ENCODE assay signal across 19 cellular contexts in the genomic region with DNA sequence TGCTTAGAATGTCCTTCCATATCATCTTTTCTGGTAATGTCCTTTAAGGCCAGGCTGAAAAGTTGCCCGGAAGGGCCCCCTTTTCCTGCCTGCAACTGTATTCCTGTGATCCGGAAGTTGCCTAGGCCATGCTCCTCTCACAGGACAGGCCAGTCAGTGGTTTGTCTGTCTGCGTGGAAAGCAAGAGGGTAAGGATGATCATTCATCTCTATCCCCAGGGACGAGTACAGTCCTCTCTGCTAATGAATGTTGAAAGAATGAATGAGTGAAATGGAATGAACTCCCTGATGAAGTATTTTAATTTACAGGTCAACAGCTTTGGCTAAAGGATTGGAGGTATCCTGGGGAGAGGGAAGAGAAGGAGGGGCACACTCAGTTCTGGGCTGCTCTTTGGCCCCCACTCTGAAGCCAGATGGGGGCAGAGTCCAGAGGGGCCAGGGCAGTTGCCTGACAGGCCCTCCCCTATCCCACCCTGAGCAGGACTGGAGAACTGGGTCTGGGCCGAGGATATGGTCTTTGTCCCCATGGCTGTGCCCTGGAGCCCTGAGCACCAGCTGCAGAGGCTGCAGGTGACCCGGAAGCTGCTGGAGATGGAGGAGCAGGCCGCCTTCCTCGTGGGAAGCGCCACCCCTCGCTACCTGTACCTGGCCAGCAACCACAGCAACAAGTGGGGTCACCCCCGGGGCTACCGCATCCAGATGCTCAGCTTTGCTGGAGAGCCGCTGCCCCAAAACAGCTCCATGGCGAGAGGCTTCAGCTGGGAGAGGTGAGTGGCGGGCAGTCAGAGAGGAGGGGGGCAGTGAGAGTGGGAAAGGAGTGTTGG. TPM values are rescaled to one million over a fixed set of nuclear protein-coding genes. Genes with fewer than 3 reads are reported as not detected.
DNase-seq lines count a peak whose midpoint lies in the region; ATAC-seq, FAIRE-seq and TF ChIP-seq lines count a peak whose summit lies in the region.
"Had no signal": no experiment of that assay in that cellular context is flagged by ENCODE, and none has a peak within 500 bp of the region (broad histone marks: within the 10 kb centered on the region; RNA-seq: fewer than 3 reads in every experiment).

No MANE protein-coding gene starts in this region.

- TF ChIP-seq RAD21 in HepG2 (CRISPR knock-in tag; IDR thresholded peaks at IDR 0.05): no peak

- in situ Hi-C loops in HepG2 (cut with HindIII; ENCODE audit: extremely low pct_ligation_motif_present, low pct_unique_long_range_greater_than_20kb) (no loop called here), G401 (cut with HindIII; ENCODE audit: low sequenced_read_pairs) (no loop called here)

- no peaks in the 10 kb centered on the region for H3K27me3 ChIP-seq in HepG2 (ENCODE audit: control insufficient read depth in 1 of 2, insufficient read depth in 2 of 2, low read length in 2 of 2)
- H3K27me3 ChIP-seq in right lobe of liver: no peaks in the 10 kb centered on the region

- TF ChIP-seq POLR2A in HepG2 (IDR thresholded peaks at IDR 0.05; ENCODE audit: insufficient read depth in 1 of 2, low read depth in 2 of 2, low read length in 2 of 2) (peak in 1 of 2 experiments; percentile 45; a peak in 1 of 4 replicates), right lobe of liver (IDR thresholded peaks at IDR 0.05) (no peak)

- no peaks in the 10 kb centered on the region; a peak in 1 of 5 replicates for H3K36me3 ChIP-seq in HepG2 (replicated peaks in 1 of 2; ENCODE audit: control insufficient read depth in 1 of 2, insufficient read depth in 2 of 2, low read length in 2 of 2)
- H3K36me3 ChIP-seq in right lobe of liver: no peaks in the 10 kb centered on the region
- H3K36me3 ChIP-seq: HAP-1 had no signal

- TF ChIP-seq EP300 in HepG2 (IDR thresholded peaks at IDR 0.05; ENCODE audit: low read depth in 2 of 2, low read length in 2 of 2) (peak; percentile 39 to 54; a peak in 3 of 4 replicates), HepG2 (CRISPR knock-in tag; IDR thresholded peaks at IDR 0.05; ENCODE audit: borderline replicate concordance) (no peak)

- POLR2A ChIA-PET in HepG2 (lab: Yijun Ruan, JAX): interaction anchor here (1.1 to 4.1 kb wide), 10 partner anchors 9 to 144 kb away, joined by 3 to 36 read pairs (median 8); partner anchors contain the start of genes AOC2, PSME3, RPL27 and VPS25

- DNase-seq in HepG2 (ENCODE audit: low spot score) (peak; percentile 39), right lobe of liver (no peak), sciatic nerve (ENCODE audit: low spot score) (peak; percentile 45), G401 (ENCODE audit: low spot score) (no peak), Kasumi-1 (lab: John Stamatoyannopoulos, UW) (no peak)
- DNase-seq: activated CD4-positive, alpha-beta memory T cell treated with anti-CD3 and anti-CD28 coated beads for 36 hours; activated T-cell treated with anti-CD3 and anti-CD28 coated beads, Interleukin-2, amount 50 U/mL, for 4 hours; NCI-H1694; NCI-H446; nucleus accumbens; Right ventricle myocardium superior; T-helper 1 cell had no signal

- H3K9ac ChIP-seq in HepG2 (ENCODE audit: insufficient read depth, low read depth, low read length): peak overlapping the region; percentile 32

- TSS peak; percentile 49 for BruUV-seq in HepG2 (replicated peaks; lab: Mats Ljungman, UMichigan)

- peaks cover 10% of the 10 kb centered on the region for H3K79me2 ChIP-seq in HepG2 (ENCODE audit: insufficient read depth, low read length)

- CTCF ChIA-PET in HepG2 (lab: Yijun Ruan, JAX; ENCODE audit: low intra/inter-chr PET ratio, low total read pairs): no interaction called here

- no peaks in the 10 kb centered on the region for H3K9me3 ChIP-seq in HepG2 (ENCODE audit: low read length)
- no peaks in the 10 kb centered on the region for H3K9me3 ChIP-seq in right lobe of liver
- H3K9me3 ChIP-seq: HAP-1 had no signal

- H3K4me1 ChIP-seq in HepG2 (ENCODE audit: insufficient read depth, low read length) (peaks cover 76% of the 10 kb centered on the region), right lobe of liver (peaks cover 0 to 27% (median 9%) of the 10 kb centered on the region in 4 donors)
- H3K4me1 ChIP-seq: HAP-1 had no signal

- H3K4me3 ChIP-seq in HepG2 (replicated peaks in 1 of 3; ENCODE audit: insufficient read depth in 1 of 3, low read depth in 2 of 3, low read length in 3 of 3) (peak overlapping the region; percentile 52 to 71 (median 53); a peak in 5 of 6 replicates), right lobe of liver (no peak overlapping the region)
- H3K4me3 ChIP-seq: HAP-1 had no signal

- TF ChIP-seq CTCF in HepG2 (CRISPR knock-in tag; IDR thresholded peaks at IDR 0.05) (peak; percentile 33; the same call in 1 of the 2 replicates), right lobe of liver (IDR thresholded peaks at IDR 0.05) (no peak)

- ATAC-seq in HepG2 (peak; percentile 74), right lobe of liver (no peak), sciatic nerve (no peak), HG03039 (IDR thresholded peaks at IDR 0.05; ENCODE audit: unreplicated experiment) (no peak)
- ATAC-seq: activated T-cell treated with anti-CD3 and anti-CD28 coated beads, Interleukin-2, amount 50 U/mL, for 4 hours had no signal

- peak; percentile 59 for FAIRE-seq in HepG2 (lab: Jason Lieb, UNC)
- FAIRE-seq: keratinocyte, urothelium cell line had no signal

- 11% methylated on average over 13 of the region's 15 CpGs for WGBS in HepG2 (ENCODE audit: low lambda C conversion rate)
- 64% methylated on average over 3 of the region's 15 CpGs for WGBS in right lobe of liver (ENCODE audit: insufficient coverage, low coverage, low lambda C conversion rate, missing lambda C conversion rate)

- no peak overlapping the region for H2AFZ ChIP-seq in HepG2 (ENCODE audit: low read length)

- intact Hi-C loops in HepG2 (cut with micrococcal nuclease; ENCODE audit: unreplicated experiment): loop anchor here (2.0 kb wide), 1 partner anchor 13 kb away; no protein-coding TSS in a partner anchor
- intact Hi-C loops in right lobe of liver (cut with DNase I): no loop called here
- intact Hi-C loops in sciatic nerve (cut with DNase I): no loop called here

- H3K27ac ChIP-seq in HepG2 (ENCODE audit: extremely low read length, insufficient read depth, low read length) (peak overlapping the region; percentile 77), right lobe of liver (no peak overlapping the region)
- H3K27ac ChIP-seq: VCaP had no signal

- H3K4me2 ChIP-seq in HepG2 (ENCODE audit: low read depth, low read length): peak overlapping the region; percentile 80

- no peaks in the 10 kb centered on the region for H4K20me1 ChIP-seq in HepG2 (ENCODE audit: insufficient read depth, low read length)

RNA-seq across cellular contexts. Expression of gene AOC3, which starts 3.2 kb away (rescaled TPM):
- total RNA-seq in HepG2 (2016; rRNA removed; fragmentation: Illumina TruSeq; extraction: Trizol) (8.7 and 10.4 TPM in 2 replicates), right lobe of liver (10 to 100 TPM in 2 of 6 experiments, 1 to 10 TPM in 4; 3.9 to 14.9 (median 7.1) TPM), sciatic nerve (61.7 TPM)
- 1.1 and 1.3 TPM in 2 replicates for total RNA-seq in HepG2 (2016; cell fraction: cytosol; rRNA removed; fragmentation: Illumina TruSeq; extraction: Trizol; ENCODE audit: low read depth)
- total RNA-seq in HepG2 (2016; cell fraction: insoluble cytoplasmic fraction; rRNA removed; fragmentation: Illumina TruSeq; extraction: Trizol): 8.4 and 9.5 TPM in 2 replicates
- 5.2 and 5.4 TPM in 2 replicates for total RNA-seq in HepG2 (2016; cell fraction: membrane; rRNA removed; fragmentation: Illumina TruSeq; extraction: Trizol)
- total RNA-seq in HepG2 (2016; cell fraction: nucleus; rRNA removed; fragmentation: Illumina TruSeq; extraction: Trizol): 5.4 and 5.6 TPM in 2 replicates
- polyA plus RNA-seq in HepG2 (2011; rRNA removed): 51.7 and 61.0 TPM in 2 replicates
- polyA plus RNA-seq in HepG2 (2011; cell fraction: cytosol; rRNA removed): 41.8 and 51.7 TPM in 2 replicates
- polyA plus RNA-seq in HepG2 (2011; cell fraction: nucleus; rRNA removed): 46.4 and 56.2 TPM in 2 replicates
- polyA plus RNA-seq in HepG2 (2012): 44.7 and 61.7 TPM in 2 replicates
- polyA plus RNA-seq in HepG2 (2016; cell fraction: cytosol; fragmentation: Illumina TruSeq; extraction: Trizol; ENCODE audit: low read depth): 2.7 and 3.3 TPM in 2 replicates
- 21.1 and 22.0 TPM in 2 replicates for polyA plus RNA-seq in HepG2 (2016; cell fraction: insoluble cytoplasmic fraction; fragmentation: Illumina TruSeq; extraction: Trizol; ENCODE audit: low read depth)
- 6.6 and 6.7 TPM in 2 replicates for polyA plus RNA-seq in HepG2 (2016; cell fraction: membrane; fragmentation: Illumina TruSeq; extraction: Trizol; ENCODE audit: low read depth)
- 18.7 and 18.9 TPM in 2 replicates for polyA plus RNA-seq in HepG2 (2016; cell fraction: nucleus; fragmentation: Illumina TruSeq; extraction: Trizol; ENCODE audit: insufficient read depth, low read depth)
- polyA minus RNA-seq in HepG2 (2011; rRNA and poly(A)+ RNA removed; ENCODE audit: low replicate concordance): 0.51 and 56.5 TPM in 2 replicates
- 13.8 and 20.0 TPM in 2 replicates for polyA minus RNA-seq in HepG2 (2011; cell fraction: cytosol; rRNA and poly(A)+ RNA removed)
- 11.6 and 18.6 TPM in 2 replicates for polyA minus RNA-seq in HepG2 (2011; cell fraction: nucleus; rRNA and poly(A)+ RNA removed)
- 0.78 TPM in 1 of 2 replicates, not detected in the other for total RNA-seq in G401 (2014; rRNA removed; shearing (Covaris generic))

RNA-seq across cellular contexts. Expression of gene AOC2, which starts 9.8 kb away (rescaled TPM):
- total RNA-seq in HepG2 (2016; rRNA removed; fragmentation: Illumina TruSeq; extraction: Trizol): 0.55 and 1.2 TPM in 2 replicates
- not detected in 2 replicates for total RNA-seq in HepG2 (2016; cell fraction: cytosol; rRNA removed; fragmentation: Illumina TruSeq; extraction: Trizol; ENCODE audit: low read depth)
- 0.30 and 1.3 TPM in 2 replicates for total RNA-seq in HepG2 (2016; cell fraction: insoluble cytoplasmic fraction; rRNA removed; fragmentation: Illumina TruSeq; extraction: Trizol)
- 0.31 and 0.38 TPM in 2 replicates for total RNA-seq in HepG2 (2016; cell fraction: membrane; rRNA removed; fragmentation: Illumina TruSeq; extraction: Trizol)
- total RNA-seq in HepG2 (2016; cell fraction: nucleus; rRNA removed; fragmentation: Illumina TruSeq; extraction: Trizol): 2.2 and 3.5 TPM in 2 replicates
- polyA plus RNA-seq in HepG2 (2011; rRNA removed): 3.3 and 5.1 TPM in 2 replicates
- polyA plus RNA-seq in HepG2 (2011; cell fraction: cytosol; rRNA removed): 1.7 TPM in 2 replicates
- 21.9 and 26.2 TPM in 2 replicates for polyA plus RNA-seq in HepG2 (2011; cell fraction: nucleus; rRNA removed)
- polyA plus RNA-seq in HepG2 (2012): 2.7 and 9.2 TPM in 2 replicates
- polyA plus RNA-seq in HepG2 (2016; cell fraction: cytosol; fragmentation: Illumina TruSeq; extraction: Trizol; ENCODE audit: low read depth): 0.10 and 0.19 TPM in 2 replicates
- 0.66 and 0.95 TPM in 2 replicates for polyA plus RNA-seq in HepG2 (2016; cell fraction: insoluble cytoplasmic fraction; fragmentation: Illumina TruSeq; extraction: Trizol; ENCODE audit: low read depth)
- 0.24 and 0.30 TPM in 2 replicates for polyA plus RNA-seq in HepG2 (2016; cell fraction: membrane; fragmentation: Illumina TruSeq; extraction: Trizol; ENCODE audit: low read depth)
- polyA plus RNA-seq in HepG2 (2016; cell fraction: nucleus; fragmentation: Illumina TruSeq; extraction: Trizol; ENCODE audit: insufficient read depth, low read depth): 5.9 and 6.2 TPM in 2 replicates
- polyA minus RNA-seq in HepG2 (2011; rRNA and poly(A)+ RNA removed; ENCODE audit: low replicate concordance): 5.1 and 5.5 TPM in 2 replicates
- 0.26 and 0.59 TPM in 2 replicates for polyA minus RNA-seq in HepG2 (2011; cell fraction: cytosol; rRNA and poly(A)+ RNA removed)
- 9.8 and 10.3 TPM in 2 replicates for polyA minus RNA-seq in HepG2 (2011; cell fraction: nucleus; rRNA and poly(A)+ RNA removed)
- 1 to 10 TPM in 4 of 6 experiments, under 1 TPM in 2; 0.62 to 2.0 (median 1.4) TPM for total RNA-seq in right lobe of liver
- 1.6 TPM for total RNA-seq in sciatic nerve
- total RNA-seq in G401 (2014; rRNA removed; shearing (Covaris generic)): not detected in 2 replicates

RNA-seq across cellular contexts. Expression of gene PSME3, which starts 21.0 kb away (rescaled TPM):
- total RNA-seq in HepG2 (2016; rRNA removed; fragmentation: Illumina TruSeq; extraction: Trizol) (135 and 202 TPM in 2 replicates), right lobe of liver (10 to 100 TPM; 33.6 to 72.1 (median 42.8) TPM), sciatic nerve (54.5 TPM)
- 57.2 and 65.9 TPM in 2 replicates for total RNA-seq in HepG2 (2016; cell fraction: cytosol; rRNA removed; fragmentation: Illumina TruSeq; extraction: Trizol; ENCODE audit: low read depth)
- total RNA-seq in HepG2 (2016; cell fraction: insoluble cytoplasmic fraction; rRNA removed; fragmentation: Illumina TruSeq; extraction: Trizol): 137 and 184 TPM in 2 replicates
- total RNA-seq in HepG2 (2016; cell fraction: membrane; rRNA removed; fragmentation: Illumina TruSeq; extraction: Trizol): 87.8 and 99.6 TPM in 2 replicates
- total RNA-seq in HepG2 (2016; cell fraction: nucleus; rRNA removed; fragmentation: Illumina TruSeq; extraction: Trizol): 85.8 and 91.0 TPM in 2 replicates
- 61.5 and 66.3 TPM in 2 replicates for polyA plus RNA-seq in HepG2 (2011; rRNA removed)
- 46.2 and 72.9 TPM in 2 replicates for polyA plus RNA-seq in HepG2 (2011; cell fraction: cytosol; rRNA removed)
- polyA plus RNA-seq in HepG2 (2011; cell fraction: nucleus; rRNA removed): 54.8 and 72.6 TPM in 2 replicates
- 70.9 and 82.9 TPM in 2 replicates for polyA plus RNA-seq in HepG2 (2012)
- 40.6 and 52.7 TPM in 2 replicates for polyA plus RNA-seq in HepG2 (2016; cell fraction: cytosol; fragmentation: Illumina TruSeq; extraction: Trizol; ENCODE audit: low read depth)
- polyA plus RNA-seq in HepG2 (2016; cell fraction: insoluble cytoplasmic fraction; fragmentation: Illumina TruSeq; extraction: Trizol; ENCODE audit: low read depth): 192 and 233 TPM in 2 replicates
- 79.0 and 86.8 TPM in 2 replicates for polyA plus RNA-seq in HepG2 (2016; cell fraction: membrane; fragmentation: Illumina TruSeq; extraction: Trizol; ENCODE audit: low read depth)
- 115 and 117 TPM in 2 replicates for polyA plus RNA-seq in HepG2 (2016; cell fraction: nucleus; fragmentation: Illumina TruSeq; extraction: Trizol; ENCODE audit: insufficient read depth, low read depth)
- 45.3 and 91.4 TPM in 2 replicates for polyA minus RNA-seq in HepG2 (2011; rRNA and poly(A)+ RNA removed; ENCODE audit: low replicate concordance)
- 33.7 and 38.2 TPM in 2 replicates for polyA minus RNA-seq in HepG2 (2011; cell fraction: cytosol; rRNA and poly(A)+ RNA removed)
- 50.2 and 71.4 TPM in 2 replicates for polyA minus RNA-seq in HepG2 (2011; cell fraction: nucleus; rRNA and poly(A)+ RNA removed)
- 53.6 and 116 TPM in 2 replicates for total RNA-seq in G401 (2014; rRNA removed; shearing (Covaris generic))

RNA-seq across cellular contexts. Expression of gene BECN1, which starts 30.1 kb away (rescaled TPM):
- total RNA-seq in HepG2 (2016; rRNA removed; fragmentation: Illumina TruSeq; extraction: Trizol) (97.2 and 109 TPM in 2 replicates), right lobe of liver (10 to 100 TPM; 29.6 to 48.8 (median 37.4) TPM), sciatic nerve (80.9 TPM)
- total RNA-seq in HepG2 (2016; cell fraction: cytosol; rRNA removed; fragmentation: Illumina TruSeq; extraction: Trizol; ENCODE audit: low read depth): 55.5 and 62.2 TPM in 2 replicates
- total RNA-seq in HepG2 (2016; cell fraction: insoluble cytoplasmic fraction; rRNA removed; fragmentation: Illumina TruSeq; extraction: Trizol): 93.4 and 107 TPM in 2 replicates
- total RNA-seq in HepG2 (2016; cell fraction: membrane; rRNA removed; fragmentation: Illumina TruSeq; extraction: Trizol): 110 and 130 TPM in 2 replicates
- total RNA-seq in HepG2 (2016; cell fraction: nucleus; rRNA removed; fragmentation: Illumina TruSeq; extraction: Trizol): 64.5 and 67.5 TPM in 2 replicates
- 77.1 and 82.1 TPM in 2 replicates for polyA plus RNA-seq in HepG2 (2011; rRNA removed)
- 56.9 and 59.6 TPM in 2 replicates for polyA plus RNA-seq in HepG2 (2011; cell fraction: cytosol; rRNA removed)
- 82.7 and 86.2 TPM in 2 replicates for polyA plus RNA-seq in HepG2 (2011; cell fraction: nucleus; rRNA removed)
- 71.0 and 75.9 TPM in 2 replicates for polyA plus RNA-seq in HepG2 (2012)
- 51.4 and 75.4 TPM in 2 replicates for polyA plus RNA-seq in HepG2 (2016; cell fraction: cytosol; fragmentation: Illumina TruSeq; extraction: Trizol; ENCODE audit: low read depth)
- polyA plus RNA-seq in HepG2 (2016; cell fraction: insoluble cytoplasmic fraction; fragmentation: Illumina TruSeq; extraction: Trizol; ENCODE audit: low read depth): 112 and 124 TPM in 2 replicates
- 93.2 and 107 TPM in 2 replicates for polyA plus RNA-seq in HepG2 (2016; cell fraction: membrane; fragmentation: Illumina TruSeq; extraction: Trizol; ENCODE audit: low read depth)
- 109 and 113 TPM in 2 replicates for polyA plus RNA-seq in HepG2 (2016; cell fraction: nucleus; fragmentation: Illumina TruSeq; extraction: Trizol; ENCODE audit: insufficient read depth, low read depth)
- 64.5 and 76.4 TPM in 2 replicates for polyA minus RNA-seq in HepG2 (2011; rRNA and poly(A)+ RNA removed; ENCODE audit: low replicate concordance)
- 28.1 and 41.1 TPM in 2 replicates for polyA minus RNA-seq in HepG2 (2011; cell fraction: cytosol; rRNA and poly(A)+ RNA removed)
- 93.6 and 112 TPM in 2 replicates for polyA minus RNA-seq in HepG2 (2011; cell fraction: nucleus; rRNA and poly(A)+ RNA removed)
- 71.6 and 109 TPM in 2 replicates for total RNA-seq in G401 (2014; rRNA removed; shearing (Covaris generic))

RNA-seq across cellular contexts. Expression of gene G6PC1, which starts 46.4 kb away (rescaled TPM):
- total RNA-seq in HepG2 (2016; rRNA removed; fragmentation: Illumina TruSeq; extraction: Trizol) (0.56 and 1.7 TPM in 2 replicates), right lobe of liver (100 to 1,000 TPM in 5 of 6 experiments, 10 to 100 TPM in 1; 64.5 to 505 (median 185) TPM), sciatic nerve (not detected)
- 0.30 and 0.35 TPM in 2 replicates for total RNA-seq in HepG2 (2016; cell fraction: cytosol; rRNA removed; fragmentation: Illumina TruSeq; extraction: Trizol; ENCODE audit: low read depth)
- total RNA-seq in HepG2 (2016; cell fraction: insoluble cytoplasmic fraction; rRNA removed; fragmentation: Illumina TruSeq; extraction: Trizol): 0.91 and 1.3 TPM in 2 replicates
- total RNA-seq in HepG2 (2016; cell fraction: membrane; rRNA removed; fragmentation: Illumina TruSeq; extraction: Trizol): 0.71 and 1.1 TPM in 2 replicates
- total RNA-seq in HepG2 (2016; cell fraction: nucleus; rRNA removed; fragmentation: Illumina TruSeq; extraction: Trizol): 2.2 and 2.5 TPM in 2 replicates
- 37.9 and 127 TPM in 2 replicates for polyA plus RNA-seq in HepG2 (2011; rRNA removed)
- 22.5 and 89.8 TPM in 2 replicates for polyA plus RNA-seq in HepG2 (2011; cell fraction: cytosol; rRNA removed)
- 18.2 and 57.3 TPM in 2 replicates for polyA plus RNA-seq in HepG2 (2011; cell fraction: nucleus; rRNA removed)
- 278 and 494 TPM in 2 replicates for polyA plus RNA-seq in HepG2 (2012)
- polyA plus RNA-seq in HepG2 (2016; cell fraction: cytosol; fragmentation: Illumina TruSeq; extraction: Trizol; ENCODE audit: low read depth): 0.17 and 0.19 TPM in 2 replicates
- 0.60 and 0.89 TPM in 2 replicates for polyA plus RNA-seq in HepG2 (2016; cell fraction: insoluble cytoplasmic fraction; fragmentation: Illumina TruSeq; extraction: Trizol; ENCODE audit: low read depth)
- 0.27 and 0.36 TPM in 2 replicates for polyA plus RNA-seq in HepG2 (2016; cell fraction: membrane; fragmentation: Illumina TruSeq; extraction: Trizol; ENCODE audit: low read depth)
- polyA plus RNA-seq in HepG2 (2016; cell fraction: nucleus; fragmentation: Illumina TruSeq; extraction: Trizol; ENCODE audit: insufficient read depth, low read depth): 1.3 and 1.4 TPM in 2 replicates
- polyA minus RNA-seq in HepG2 (2011; rRNA and poly(A)+ RNA removed; ENCODE audit: low replicate concordance): 0.30 and 160 TPM in 2 replicates
- polyA minus RNA-seq in HepG2 (2011; cell fraction: cytosol; rRNA and poly(A)+ RNA removed): 49.4 and 178 TPM in 2 replicates
- polyA minus RNA-seq in HepG2 (2011; cell fraction: nucleus; rRNA and poly(A)+ RNA removed): 35.3 and 157 TPM in 2 replicates
- not detected in 2 replicates for total RNA-seq in G401 (2014; rRNA removed; shearing (Covaris generic))
- total RNA-seq: activated CD4-positive, alpha-beta memory T cell treated with anti-CD3 and anti-CD28 coated beads for 36 hours; HT-29; mononuclear cell; Right ventricle myocardium superior had no signal
- polyA plus RNA-seq: keratinocyte had no signal

Comparison
In these comparisons a context has a peak if more than half of its experiments do, and no peak if none do; other contexts are left out.
1. DNase-seq: peak in HepG2 (single experiment) and sciatic nerve (single experiment); none in right lobe of liver (0 of 3), G401 (single experiment) and Kasumi-1 (0 of 2).
2. H3K4me3 ChIP-seq: peak in HepG2 (3 of 3); none in right lobe of liver (0 of 3).